Comparison of ENCODE assay signal across 8 cellular contexts in genomic region chr3:13015286-13016082, GRCh38. TPM values are rescaled to one million over a fixed set of nuclear protein-coding genes. Genes with fewer than 3 reads are reported as not detected.
A peak's percentile ranks its signal among the peaks of the same experiment; 100 is the strongest.
DNase-seq lines count a peak whose midpoint lies in the region; ATAC-seq and TF ChIP-seq lines count a peak whose summit lies in the region.

No MANE protein-coding gene starts in this region.

- no peaks in the 10 kb centered on the region for H3K9me3 ChIP-seq in CD4-positive, alpha-beta T cell (ENCODE audit: control insufficient read depth, low read length)
- H3K9me3 ChIP-seq in endodermal cell (ENCODE audit: control insufficient read depth, low read length) = no peaks in the 10 kb centered on the region

- H3K27ac ChIP-seq in CD4-positive, alpha-beta T cell (ENCODE audit: low read depth, low read length) = peak overlapping the region; percentile 98
- H3K27ac ChIP-seq in endodermal cell (ENCODE audit: low read depth, low read length) = peak overlapping the region; percentile 91

- H3K4me1 ChIP-seq in endodermal cell (ENCODE audit: control insufficient read depth, insufficient read depth, low read length) = peaks cover 13% of the 10 kb centered on the region

- H3K4me3 ChIP-seq in endodermal cell (ENCODE audit: low read length) = no peak overlapping the region

- H3K27me3 Mint-ChIP-seq in CD4-positive, alpha-beta T cell = no peaks in the 10 kb centered on the region
- H3K27me3 Mint-ChIP-seq in endodermal cell (ENCODE audit: insufficient read depth) = peaks cover 2% of the 10 kb centered on the region

- intact Hi-C loops in CD4-positive, alpha-beta T cell (cut with DNase I, micrococcal nuclease) = loop anchor here (2.0 to 10.0 kb wide), 5 partner anchors 21 to 469 kb away; partner anchors contain the start of genes HDAC11 (in 1 of the 2) and IQSEC1 (in 1 of the 2)

- peaks cover 24% of the 10 kb centered on the region for H3K36me3 Mint-ChIP-seq in CD4-positive, alpha-beta T cell (ENCODE audit: low read depth)
- H3K36me3 Mint-ChIP-seq in endodermal cell (ENCODE audit: low read depth) = no peaks in the 10 kb centered on the region

- no peak for TF ChIP-seq CTCF in CD4-positive, alpha-beta T cell (IDR thresholded peaks at IDR 0.05)
- TF ChIP-seq CTCF in endodermal cell (conservative IDR thresholded peaks at IDR 0.05) = no peak

- H3K4me3 Mint-ChIP-seq in CD4-positive, alpha-beta T cell = peak overlapping the region; percentile 95
- H3K4me3 Mint-ChIP-seq in endodermal cell = no peak overlapping the region

- DNase-seq in CD4-positive, alpha-beta T cell = peak in 9 of 10 experiments; percentile 41 to 70 (median 59)
- DNase-seq in activated CD4-positive, CD25-positive, alpha-beta regulatory T cell treated with anti-CD3 and anti-CD28 coated beads, Interleukin-2, amount 50 U/mL, for 72 hours = peak; percentile 57
- DNase-seq in endodermal cell (no peak), AG20443 (ENCODE audit: low spot score) (no peak), kidney tubule cell (ENCODE audit: low spot score) (no peak), hepatic stellate cell (ENCODE audit: low spot score) (no peak)
- DNase-seq in stimulated activated CD4-positive, alpha-beta T cell treated with anti-CD3 and anti-CD28 coated beads, Interleukin-4, amount 100 ng/mL, for 24 hours = peak; percentile 54

- H3K9me3 Mint-ChIP-seq in CD4-positive, alpha-beta T cell = no peaks in the 10 kb centered on the region
- no peaks in the 10 kb centered on the region for H3K9me3 Mint-ChIP-seq in endodermal cell

- H3K27ac Mint-ChIP-seq in CD4-positive, alpha-beta T cell = peak overlapping the region; percentile 98
- H3K27ac Mint-ChIP-seq in endodermal cell = no peak overlapping the region

- POLR2A ChIA-PET in CD4-positive, alpha-beta T cell (lab: Charles Lee) = interaction anchor here (0.6 to 2.7 kb wide), 9 partner anchors 12 to 465 kb away, joined by 3 to 30 read pairs (median 4); partner anchors contain the start of genes HDAC11 and RPL32

- 88 to 89% methylated on average over 9 to 18 of the region's 18 CpGs for WGBS in endodermal cell (ENCODE audit: insufficient coverage in 1 of 2, insufficient read length in 1 of 2), 2 experiments

- no peaks in the 10 kb centered on the region for H3K36me3 ChIP-seq in endodermal cell (ENCODE audit: control insufficient read depth, insufficient read depth, low read length)

- ATAC-seq in CD4-positive, alpha-beta T cell (ENCODE audit: poor library complexity) = peak; percentile 46
- peak; percentile 20 for ATAC-seq in HG02763 (IDR thresholded peaks at IDR 0.05; ENCODE audit: unreplicated experiment)

- CTCF ChIA-PET in CD4-positive, alpha-beta T cell (lab: Charles Lee) = interaction anchor here (8.2 kb wide), 1 partner anchor 21 kb away, joined by 59 read pairs; no protein-coding TSS in a partner anchor

- H3K9ac ChIP-seq in endodermal cell (ENCODE audit: extremely low read depth, low read length, poor library complexity, severe bottlenecking) = no peak overlapping the region

- H3K4me1 Mint-ChIP-seq in CD4-positive, alpha-beta T cell (ENCODE audit: low read depth) = peaks cover 70% of the 10 kb centered on the region
- peaks cover 26% of the 10 kb centered on the region for H3K4me1 Mint-ChIP-seq in endodermal cell

- no peaks in the 10 kb centered on the region for H3K27me3 ChIP-seq in CD4-positive, alpha-beta T cell (ENCODE audit: control insufficient read depth, insufficient read depth, low read length)
- H3K27me3 ChIP-seq in endodermal cell (ENCODE audit: control insufficient read depth, insufficient read depth, low read length, poor library complexity, severe bottlenecking) = no peaks in the 10 kb centered on the region

RNA-seq across cellular contexts. Expression of gene IQSEC1, which starts 57.7 kb away (rescaled TPM):
- 100 to 1,000 TPM; 102 to 108 TPM for total RNA-seq in CD4-positive, alpha-beta T cell
- 10 to 100 TPM; 22.7 to 24.5 TPM for total RNA-seq in endodermal cell
- 39.0 TPM for polyA plus RNA-seq in endodermal cell (2013, experiment 1 of 2)
- polyA plus RNA-seq in endodermal cell (2013, experiment 2 of 2) = 38.9 TPM

Comparison
In these comparisons a context has a peak if more than half of its experiments do, and no peak if none do; other contexts are left out.
1. DNase-seq: peak in CD4-positive, alpha-beta T cell (9 of 10), activated CD4-positive, CD25-positive, alpha-beta regulatory T cell treated with anti-CD3 and anti-CD28 coated beads, Interleukin-2, amount 50 U/mL, for 72 hours (single experiment) and stimulated activated CD4-positive, alpha-beta T cell treated with anti-CD3 and anti-CD28 coated beads, Interleukin-4, amount 100 ng/mL, for 24 hours (single experiment); none in endodermal cell (single experiment), AG20443 (single experiment), kidney tubule cell (single experiment) and hepatic stellate cell (single experiment).
2. RNA of gene IQSEC1, which starts 57.7 kb away (total RNA-seq): 102 to 108 TPM in CD4-positive, alpha-beta T cell; 22.7 to 24.5 TPM in endodermal cell; every median in the first group is over 4 times any median in the second.